Comparison of ENCODE assay signal across 8 cellular contexts in the genomic region with DNA sequence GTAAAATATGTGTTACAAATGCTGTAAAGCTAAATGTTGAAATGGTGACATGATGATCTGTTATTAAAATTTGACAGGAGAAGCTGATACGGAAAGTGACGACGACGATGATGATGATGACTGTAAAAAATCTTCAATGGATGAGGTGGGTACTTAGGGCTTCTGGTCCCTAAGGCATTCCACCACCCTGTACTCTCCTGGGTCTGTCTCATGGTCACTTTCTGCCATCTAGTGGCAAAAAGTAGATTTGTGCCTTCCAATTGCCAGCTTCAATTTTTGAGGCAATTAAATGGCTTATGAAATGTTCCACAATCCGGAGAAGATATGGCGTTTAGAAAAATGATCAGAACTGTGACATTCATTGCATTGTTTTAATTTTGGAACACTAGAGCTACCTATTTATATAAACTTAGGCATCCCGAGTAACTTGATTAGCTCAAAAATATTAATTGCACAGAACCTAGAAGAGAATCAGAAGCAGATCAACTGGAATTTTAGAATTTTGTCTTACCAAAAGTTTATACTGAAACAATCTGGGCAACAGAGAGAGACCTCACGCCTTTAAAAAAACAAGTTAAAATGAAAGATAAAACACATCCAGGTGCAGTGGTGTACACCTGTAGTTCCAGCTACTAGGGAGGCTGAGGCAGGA.
DNase-seq lines count a peak whose midpoint lies in the region; FAIRE-seq and TF ChIP-seq lines count a peak whose summit lies in the region.

No MANE protein-coding gene starts in this region.

- intact Hi-C loops in tibial artery (cut with DNase I; ENCODE audit: low total_unique reads): loop anchor here (5.0 kb wide), 1 partner anchor 675 kb away; no protein-coding TSS in a partner anchor

- TF ChIP-seq CTCF in liver (IDR thresholded peaks at IDR 0.05; ENCODE audit: low read depth, low read length, missing input control) (peak; percentile 91), tibial artery (IDR thresholded peaks at IDR 0.05) (peak; percentile 67 to 68)

- no peak overlapping the region for H3K4me3 ChIP-seq in H7 (ENCODE audit: insufficient read depth, low read depth, low read length)
- no peak overlapping the region for H3K4me3 ChIP-seq in MG63
- no peak overlapping the region for H3K4me3 ChIP-seq in liver (ENCODE audit: low read depth in 1 of 3, low read length in 3 of 3)
- H3K4me3 ChIP-seq in tibial artery: no peak overlapping the region

- H3K9ac ChIP-seq in liver (ENCODE audit: low read depth in 1 of 2, low read length in 2 of 2): no peak overlapping the region

- H3K9me3 ChIP-seq in MG63 (no peaks in the 10 kb centered on the region), liver (ENCODE audit: control insufficient read depth in 4 of 4, low read length in 3 of 4) (no peaks in the 10 kb centered on the region), tibial artery (no peaks in the 10 kb centered on the region)

- H3K27ac ChIP-seq in liver (ENCODE audit: low read depth in 1 of 2, low read length in 2 of 2) (no peak overlapping the region), tibial artery (no peak overlapping the region)

- TF ChIP-seq RAD21 in liver (IDR thresholded peaks at IDR 0.05): peak; percentile 98

- WGBS in liver: 28% methylated on average over 8 of the region's 8 CpGs

- peak; percentile 23 for DNase-seq in activated gamma-delta T cell treated with Interleukin-2 at 50 U/mL for 16 hours
- no peak for DNase-seq in activated gamma-delta T cell (lab: John Stamatoyannopoulos, UW)
- DNase-seq in H7: peak; percentile 10
- peak; percentile 38 for DNase-seq in MG63
- peak; percentile 74 for DNase-seq in RPMI7951 (ENCODE audit: low read depth)
- no peak for DNase-seq in tibial artery

- H3K4me1 ChIP-seq in liver (ENCODE audit: control insufficient read depth in 4 of 4, insufficient read depth in 4 of 4, low read length in 3 of 4) (peaks cover 0 to 16% (median 12%) of the 10 kb centered on the region in 4 donors), tibial artery (no peaks in the 10 kb centered on the region)

- H3K27me3 ChIP-seq in H7 (ENCODE audit: control insufficient read depth, insufficient read depth, low read length): no peaks in the 10 kb centered on the region
- H3K27me3 ChIP-seq in MG63: no peaks in the 10 kb centered on the region
- H3K27me3 ChIP-seq in liver (ENCODE audit: control insufficient read depth in 4 of 4, insufficient read depth in 4 of 4, low read length in 3 of 4): no peaks in the 10 kb centered on the region
- no peaks in the 10 kb centered on the region for H3K27me3 ChIP-seq in tibial artery

- H3K36me3 ChIP-seq in H7 (replicated peaks; ENCODE audit: control insufficient read depth, insufficient read depth, low read length) (no peaks in the 10 kb centered on the region), MG63 (no peaks in the 10 kb centered on the region), liver (ENCODE audit: control insufficient read depth in 4 of 4, insufficient read depth in 3 of 4, low read depth in 1 of 4, low read length in 3 of 4) (no peaks in the 10 kb centered on the region), tibial artery (no peaks in the 10 kb centered on the region)

- peak; percentile 24 for FAIRE-seq in colon (lab: Jason Lieb, UNC)

TF ChIP-seq in liver, 16 proteins besides CTCF, POLR2A, EP300 and RAD21:
- TF ChIP-seq TAF1 (conservative IDR thresholded peaks at IDR 0.05): no peak
- no peak for TF ChIP-seq HNF4G (IDR thresholded peaks at IDR 0.05)
- no peak for TF ChIP-seq FOXA1 (IDR thresholded peaks at IDR 0.05)
- no peak for TF ChIP-seq GABPA (IDR thresholded peaks at IDR 0.05 in 1 of 2, conservative IDR thresholded peaks at IDR 0.05 in 1 of 2)
- TF ChIP-seq SP1 (IDR thresholded peaks at IDR 0.05): no peak
- TF ChIP-seq FOXA2 (IDR thresholded peaks at IDR 0.05): no peak
- TF ChIP-seq EGR1 (IDR thresholded peaks at IDR 0.05; ENCODE audit: low read depth in 2 of 2): no peak
- TF ChIP-seq JUND (IDR thresholded peaks at IDR 0.05): no peak
- TF ChIP-seq, protein P1, sequence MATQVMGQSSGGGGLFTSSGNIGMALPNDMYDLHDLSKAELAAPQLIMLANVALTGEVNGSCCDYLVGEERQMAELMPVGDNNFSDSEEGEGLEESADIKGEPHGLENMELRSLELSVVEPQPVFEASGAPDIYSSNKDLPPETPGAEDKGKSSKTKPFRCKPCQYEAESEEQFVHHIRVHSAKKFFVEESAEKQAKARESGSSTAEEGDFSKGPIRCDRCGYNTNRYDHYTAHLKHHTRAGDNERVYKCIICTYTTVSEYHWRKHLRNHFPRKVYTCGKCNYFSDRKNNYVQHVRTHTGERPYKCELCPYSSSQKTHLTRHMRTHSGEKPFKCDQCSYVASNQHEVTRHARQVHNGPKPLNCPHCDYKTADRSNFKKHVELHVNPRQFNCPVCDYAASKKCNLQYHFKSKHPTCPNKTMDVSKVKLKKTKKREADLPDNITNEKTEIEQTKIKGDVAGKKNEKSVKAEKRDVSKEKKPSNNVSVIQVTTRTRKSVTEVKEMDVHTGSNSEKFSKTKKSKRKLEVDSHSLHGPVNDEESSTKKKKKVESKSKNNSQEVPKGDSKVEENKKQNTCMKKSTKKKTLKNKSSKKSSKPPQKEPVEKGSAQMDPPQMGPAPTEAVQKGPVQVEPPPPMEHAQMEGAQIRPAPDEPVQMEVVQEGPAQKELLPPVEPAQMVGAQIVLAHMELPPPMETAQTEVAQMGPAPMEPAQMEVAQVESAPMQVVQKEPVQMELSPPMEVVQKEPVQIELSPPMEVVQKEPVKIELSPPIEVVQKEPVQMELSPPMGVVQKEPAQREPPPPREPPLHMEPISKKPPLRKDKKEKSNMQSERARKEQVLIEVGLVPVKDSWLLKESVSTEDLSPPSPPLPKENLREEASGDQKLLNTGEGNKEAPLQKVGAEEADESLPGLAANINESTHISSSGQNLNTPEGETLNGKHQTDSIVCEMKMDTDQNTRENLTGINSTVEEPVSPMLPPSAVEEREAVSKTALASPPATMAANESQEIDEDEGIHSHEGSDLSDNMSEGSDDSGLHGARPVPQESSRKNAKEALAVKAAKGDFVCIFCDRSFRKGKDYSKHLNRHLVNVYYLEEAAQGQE (IDR thresholded peaks at IDR 0.05): no peak
- TF ChIP-seq HNF4A (conservative IDR thresholded peaks at IDR 0.05): no peak

Comparison
In these comparisons a context has a peak if more than half of its experiments do, and no peak if none do; other contexts are left out.
1. DNase-seq: peak in activated gamma-delta T cell treated with Interleukin-2 at 50 U/mL for 16 hours (single experiment), H7 (single experiment), MG63 (single experiment) and RPMI7951 (single experiment); none in activated gamma-delta T cell (single experiment) and tibial artery (0 of 2).